Comparison of ENCODE assay signal across 22 cellular contexts in the genomic region with DNA sequence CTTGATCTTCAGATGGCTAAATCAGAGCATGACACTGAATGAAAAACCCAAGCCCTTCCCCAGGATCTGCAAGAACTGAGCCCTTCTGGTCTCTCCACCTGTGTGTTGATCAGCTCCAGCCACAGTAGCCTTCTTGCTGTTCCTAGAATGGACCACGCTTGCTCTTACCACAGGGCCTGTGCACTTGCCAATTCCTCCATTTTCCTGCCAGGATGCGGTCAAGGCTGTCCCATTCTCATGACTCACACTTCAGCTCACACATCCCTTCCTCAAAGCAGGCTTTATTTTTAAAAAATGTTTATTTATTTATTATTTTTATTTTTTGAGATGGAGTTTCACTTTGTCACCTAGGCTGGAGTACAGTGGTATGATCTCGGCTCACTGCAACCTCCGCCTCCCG. TPM values are rescaled to one million over a fixed set of nuclear protein-coding genes. Genes with fewer than 3 reads are reported as not detected.
A peak's percentile ranks its signal among the peaks of the same experiment; 100 is the strongest.
DNase-seq lines count a peak whose midpoint lies in the region; TF ChIP-seq lines count a peak whose summit lies in the region.
"Had no signal": no experiment of that assay in that cellular context is flagged by ENCODE, and none has a peak within 500 bp of the region (broad histone marks: within the 10 kb centered on the region; RNA-seq: fewer than 3 reads in every experiment).

No MANE protein-coding gene starts in this region.

- POLR2A ChIA-PET in SK-N-SH (lab: Yijun Ruan, JAX), result no interaction called here

- no peaks in the 10 kb centered on the region for H3K79me2 ChIP-seq in mammary epithelial cell (ENCODE audit: insufficient read depth, low read length)
- H3K79me2 ChIP-seq in SK-N-SH (ENCODE audit: insufficient read depth), result no peaks in the 10 kb centered on the region

- H3K4me2 ChIP-seq in mammary epithelial cell (ENCODE audit: insufficient read depth, low read depth, low read length) (no peak overlapping the region), SK-N-SH (no peak overlapping the region)

- no peak for TF ChIP-seq RAD21 in SK-N-SH (IDR thresholded peaks at IDR 0.05; ENCODE audit: low read length)

- peaks cover 20% of the 10 kb centered on the region for H3K4me1 ChIP-seq in mammary epithelial cell (ENCODE audit: insufficient read depth, low read length)
- H3K4me1 ChIP-seq in SK-N-SH (ENCODE audit: control insufficient read depth in 1 of 2, insufficient read depth in 2 of 2, low read depth in 1 of 2, low read length in 1 of 2), result peaks cover 0 to 6% of the 10 kb centered on the region in 2 experiments; a peak in 1 of 4 replicates
- H3K4me1 ChIP-seq: tibial nerve had no signal

- TF ChIP-seq EP300 in SK-N-SH (IDR thresholded peaks at IDR 0.05; ENCODE audit: borderline replicate concordance in 1 of 2, low read depth in 1 of 2, low read length in 1 of 2), result no peak

- intact Hi-C loops in mammary epithelial cell (cut with micrococcal nuclease), result no loop called here

- no peak for TF ChIP-seq CTCF in mammary epithelial cell (conservative IDR thresholded peaks at IDR 0.05 in 1 of 2, IDR thresholded peaks at IDR 0.05 in 1 of 2; ENCODE audit: extremely low read depth in 1 of 2, insufficient read depth in 1 of 2, low read depth in 1 of 2, low read length in 2 of 2)
- TF ChIP-seq CTCF in SK-N-SH (IDR thresholded peaks at IDR 0.05), result no peak

- H3K36me3 ChIP-seq in mammary epithelial cell (ENCODE audit: insufficient read depth, low read length) (no peaks in the 10 kb centered on the region), SK-N-SH (replicated peaks in 1 of 2; ENCODE audit: control insufficient read depth in 1 of 2, insufficient read depth in 2 of 2, low read length in 1 of 2) (no peaks in the 10 kb centered on the region)
- H3K36me3 ChIP-seq: heart left ventricle, tibial nerve had no signal

- H2AFZ ChIP-seq in mammary epithelial cell (ENCODE audit: low read depth, low read length) (no peak overlapping the region), SK-N-SH (ENCODE audit: low read depth) (no peak overlapping the region)

- H3K27me3 ChIP-seq in mammary epithelial cell (ENCODE audit: insufficient read depth, low read length) (no peaks in the 10 kb centered on the region), SK-N-SH (ENCODE audit: insufficient read depth) (no peaks in the 10 kb centered on the region; the same call in 1 of the 2 replicates)

- H3K9me2 ChIP-seq in SK-N-SH, result no peaks in the 10 kb centered on the region

- dilution Hi-C loops in mammary epithelial cell (cut with HindIII; ENCODE audit: low sequenced_read_pairs), result no loop called here

- in situ Hi-C loops in mammary epithelial cell (cut with MboI; ENCODE audit: low sequenced_read_pairs in 2 of 2), result no loop called here

- no TSS peak for BruUV-seq in mammary epithelial cell (replicated peaks; lab: Mats Ljungman, UMichigan)

- no peaks in the 10 kb centered on the region for H4K20me1 ChIP-seq in mammary epithelial cell (ENCODE audit: insufficient read depth, low read length)
- H4K20me1 ChIP-seq in SK-N-SH (ENCODE audit: insufficient read depth), result no peaks in the 10 kb centered on the region

- no peak overlapping the region for H3K4me3 ChIP-seq in mammary epithelial cell (replicated peaks in 1 of 3; ENCODE audit: insufficient read depth in 1 of 3, low read depth in 2 of 3, low read length in 3 of 3)
- no peak overlapping the region for H3K4me3 ChIP-seq in SK-N-SH (ENCODE audit: low read depth in 2 of 2, low read length in 1 of 2)
- H3K4me3 ChIP-seq: heart left ventricle, tibial nerve had no signal

- WGBS in mammary epithelial cell (ENCODE audit: low coverage, missing lambda C conversion rate), result 81% methylated on average over 5 of the region's 5 CpGs
- 82% methylated on average over 5 of the region's 5 CpGs for WGBS in SK-N-SH (ENCODE audit: low lambda C conversion rate)

- no peaks in the 10 kb centered on the region for H3K9me3 ChIP-seq in mammary epithelial cell (replicated peaks; ENCODE audit: insufficient read depth, low read length)
- no peaks in the 10 kb centered on the region for H3K9me3 ChIP-seq in SK-N-SH

- DNase-seq in EH (ENCODE audit: low read depth) (peak; percentile 74), LHCN-M2 (ENCODE audit: low read depth) (peak; percentile 29), mammary epithelial cell (peak; percentile 60), iris pigment epithelial cell (ENCODE audit: low read depth) (peak; percentile 51), NCI-H1105 (lab: John Stamatoyannopoulos, UW) (no peak), SK-N-SH (no peak), GOT3 (lab: John Stamatoyannopoulos, UW) (no peak), NCI-H1694 treated with DMSO at 0.1 percent for 48 hours (lab: John Stamatoyannopoulos, UW) (no peak)
- DNase-seq: activated CD4-positive, alpha-beta T cell treated with anti-CD3 and anti-CD28 coated beads for 1 hour; activated CD8-positive, alpha-beta T cell treated with anti-CD3 and anti-CD28 coated beads, Interleukin-2, amount 10 ng/mL, durations not matched to agents 7 days and 5 days; activated gamma-delta T cell; activated T-cell treated with anti-CD3 and anti-CD28 coated beads, Interleukin-2, amount 50 U/mL, for 1 hour; caudate nucleus; CD4-positive, alpha-beta T cell; heart left ventricle; left cardiac atrium; NCI-H510A; stimulated activated naive CD8-positive, alpha-beta T cell treated with anti-CD3 and anti-CD28 coated beads, Interleukin-15, amount 100 ng/mL, for 72 hours had no signal

- CTCF ChIA-PET in mammary epithelial cell (lab: Charles Lee; ENCODE audit: low non-redundant PET), result no interaction called here
- CTCF ChIA-PET in SK-N-SH (lab: Yijun Ruan, JAX), result interaction anchor here (1.1 to 2.1 kb wide), 2 partner anchors 11 to 116 kb away, joined by 3 to 6 read pairs; no protein-coding TSS in a partner anchor

- no peaks in the 10 kb centered on the region for H3F3A ChIP-seq in SK-N-SH (replicated peaks; ENCODE audit: insufficient read depth)

- H3K27ac ChIP-seq in mammary epithelial cell (ENCODE audit: insufficient read depth, low read depth, low read length) (no peak overlapping the region), SK-N-SH (ENCODE audit: low read depth in 2 of 2, low read length in 1 of 2) (no peak overlapping the region)
- H3K27ac ChIP-seq: heart left ventricle, tibial nerve had no signal

- no peak overlapping the region for H3K9ac ChIP-seq in mammary epithelial cell (ENCODE audit: insufficient read depth, low read length)
- H3K9ac ChIP-seq in SK-N-SH, result no peak overlapping the region

TF ChIP-seq in SK-N-SH, 30 proteins besides CTCF, POLR2A, EP300 and RAD21:
- TF ChIP-seq IRF3 (IDR thresholded peaks at IDR 0.05; ENCODE audit: low read depth, low read length) (no peak), RCOR1 (IDR thresholded peaks at IDR 0.05; ENCODE audit: low read length) (no peak), RXRA (IDR thresholded peaks at IDR 0.05; ENCODE audit: borderline replicate concordance, low read depth) (no peak), TEAD4 (IDR thresholded peaks at IDR 0.05; ENCODE audit: borderline replicate concordance, insufficient read depth) (no peak)
- TF ChIP-seq, protein P1, sequence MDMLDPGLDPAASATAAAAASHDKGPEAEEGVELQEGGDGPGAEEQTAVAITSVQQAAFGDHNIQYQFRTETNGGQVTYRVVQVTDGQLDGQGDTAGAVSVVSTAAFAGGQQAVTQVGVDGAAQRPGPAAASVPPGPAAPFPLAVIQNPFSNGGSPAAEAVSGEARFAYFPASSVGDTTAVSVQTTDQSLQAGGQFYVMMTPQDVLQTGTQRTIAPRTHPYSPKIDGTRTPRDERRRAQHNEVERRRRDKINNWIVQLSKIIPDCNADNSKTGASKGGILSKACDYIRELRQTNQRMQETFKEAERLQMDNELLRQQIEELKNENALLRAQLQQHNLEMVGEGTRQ (IDR thresholded peaks at IDR 0.05; ENCODE audit: borderline replicate concordance, low read depth, low read length), result no peak

RNA-seq across cellular contexts. Expression of gene GRHL3, which starts 43.6 kb away (rescaled TPM):
- total RNA-seq in LHCN-M2 (2014; rRNA removed), result not detected in 2 replicates
- not detected for polyA plus RNA-seq in LHCN-M2 (2012)
- total RNA-seq in mammary epithelial cell, result 10 to 100 TPM in 1 of 2 donors, 1 to 10 TPM in 1; 1.3 to 15.3 TPM
- 3.5 TPM for polyA plus RNA-seq in mammary epithelial cell
- 1.1 TPM for polyA minus RNA-seq in mammary epithelial cell
- 0.05 TPM in 1 of 2 replicates, not detected in the other for polyA plus RNA-seq in SK-N-SH (2012; rRNA removed)
- 0.03 TPM in 1 of 2 replicates, not detected in the other for polyA plus RNA-seq in SK-N-SH (2012; cell fraction: cytosol; rRNA removed)
- polyA plus RNA-seq in SK-N-SH (2012; cell fraction: nucleus; rRNA removed), result 0.02 TPM in 1 of 2 replicates, not detected in the other
- total RNA-seq: activated CD8-positive, alpha-beta T cell treated with anti-CD3 and anti-CD28 coated beads, Interleukin-2, amount 10 ng/mL, durations not matched to agents 7 days and 5 days; CD4-positive, alpha-beta T cell; fibroblast of villous mesenchyme; HepG2; sciatic nerve; tibial nerve had no signal
- polyA plus RNA-seq: HepG2 had no signal

Comparison
In these comparisons a context has a peak if more than half of its experiments do, and no peak if none do; other contexts are left out.
1. DNase-seq: peak in EH (single experiment), LHCN-M2 (single experiment), mammary epithelial cell (single experiment) and iris pigment epithelial cell (single experiment); none in NCI-H1105 (single experiment), SK-N-SH (single experiment), GOT3 (single experiment) and NCI-H1694 treated with DMSO at 0.1 percent for 48 hours (single experiment).